19 cellular contexts compared by ENCODE assay signal in the genomic region with DNA sequence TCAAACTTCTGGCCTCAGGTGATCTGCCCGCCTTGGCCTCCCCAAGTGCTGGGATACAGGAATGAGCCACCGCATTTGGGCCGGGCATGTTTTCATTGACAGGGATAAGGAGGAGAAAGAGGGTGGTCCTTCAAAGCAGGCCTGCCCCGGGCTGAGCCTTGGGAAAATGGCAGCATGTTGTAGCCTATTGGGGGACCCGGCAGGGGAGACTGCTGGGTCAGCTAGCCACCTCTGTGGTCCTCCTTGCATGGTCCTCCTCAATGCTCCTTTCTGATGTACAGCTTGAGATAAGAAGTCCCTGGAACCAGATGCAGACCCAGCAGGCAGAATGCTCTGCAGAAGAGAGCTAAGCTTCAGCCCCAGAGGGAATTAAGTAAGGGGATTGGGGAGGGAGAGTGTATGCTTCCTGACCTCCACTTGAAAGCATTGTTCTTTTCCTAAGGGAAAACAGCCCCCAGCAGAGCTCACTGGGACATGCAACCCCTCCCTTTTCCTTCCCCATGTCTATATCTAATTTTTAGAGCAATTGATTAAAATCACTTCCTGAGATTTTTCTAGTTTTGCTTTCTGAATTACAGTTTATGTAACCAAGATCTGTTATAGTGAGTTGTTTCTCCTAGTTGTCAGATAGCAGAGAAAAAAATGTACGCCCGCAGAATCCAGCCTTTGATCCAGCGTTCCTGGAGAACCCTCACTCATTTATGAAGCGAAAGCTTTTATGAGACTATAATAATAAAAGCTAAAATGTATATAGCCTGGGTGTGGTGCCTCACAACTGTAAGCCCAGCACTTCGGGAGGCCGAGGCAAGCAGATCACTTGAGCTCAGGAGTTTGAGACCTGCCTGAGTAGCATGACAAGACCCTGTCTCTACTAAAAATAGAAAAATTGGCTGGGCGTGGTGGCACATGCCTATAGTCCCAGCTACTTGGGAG. TPM values are rescaled to one million over a fixed set of nuclear protein-coding genes. Genes with fewer than 3 reads are reported as not detected.
DNase-seq lines count a peak whose midpoint lies in the region; ATAC-seq and TF ChIP-seq lines count a peak whose summit lies in the region.
"Had no signal": no experiment of that assay in that cellular context is flagged by ENCODE, and none has a peak within 500 bp of the region (broad histone marks: within the 10 kb centered on the region; RNA-seq: fewer than 3 reads in every experiment).

No MANE protein-coding gene starts in this region.

- in situ Hi-C loops in mammary epithelial cell (cut with MboI; ENCODE audit: low sequenced_read_pairs in 2 of 2): no loop called here

- H3K27me3 ChIP-seq in mammary epithelial cell (ENCODE audit: insufficient read depth, low read length) (no peaks in the 10 kb centered on the region), endodermal cell (ENCODE audit: control insufficient read depth, insufficient read depth, low read length, poor library complexity, severe bottlenecking) (no peaks in the 10 kb centered on the region), neural progenitor cell (no peaks in the 10 kb centered on the region), upper lobe of right lung (no peaks in the 10 kb centered on the region)

- H3K9ac ChIP-seq in mammary epithelial cell (ENCODE audit: insufficient read depth, low read length) (no peak overlapping the region), endodermal cell (ENCODE audit: extremely low read depth, low read length, poor library complexity, severe bottlenecking) (no peak overlapping the region), neural progenitor cell (no peak overlapping the region)

- H3K9me3 Mint-ChIP-seq in MCF 10A (ENCODE audit: unreplicated experiment): no peaks in the 10 kb centered on the region
- no peaks in the 10 kb centered on the region for H3K9me3 Mint-ChIP-seq in endodermal cell
- H3K9me3 Mint-ChIP-seq in neural progenitor cell: no peaks in the 10 kb centered on the region
- H3K9me3 Mint-ChIP-seq: activated CD4-positive, alpha-beta T cell treated with anti-CD3 and anti-CD28 coated beads, Interleukin-2, amount 10 ng/mL, durations not matched to agents 24 days and 14 days; activated naive CD8-positive, alpha-beta T cell treated with anti-CD3 and anti-CD28 coated beads, Interleukin-2, amount 10 ng/mL, durations not matched to agents 7 days and 5 days; activated T-cell treated with anti-CD3 and anti-CD28 coated beads, Interleukin-2, amount 50 U/mL, for 4 hours; CD4-positive, alpha-beta T cell; memory B cell had no signal

- BruUV-seq in MCF 10A (replicated peaks; lab: Mats Ljungman, UMichigan) (no TSS peak), mammary epithelial cell (replicated peaks; lab: Mats Ljungman, UMichigan) (no TSS peak)

- H3K27me3 Mint-ChIP-seq in MCF 10A (ENCODE audit: insufficient read depth, unreplicated experiment) (no peaks in the 10 kb centered on the region), endodermal cell (ENCODE audit: insufficient read depth) (no peaks in the 10 kb centered on the region), neural progenitor cell (ENCODE audit: insufficient read depth, low read depth) (no peaks in the 10 kb centered on the region)
- H3K27me3 Mint-ChIP-seq: CD4-positive, alpha-beta T cell had no signal

- H3K36me3 Mint-ChIP-seq in MCF 10A (ENCODE audit: insufficient read depth, unreplicated experiment) (peaks cover 2% of the 10 kb centered on the region), endodermal cell (ENCODE audit: low read depth) (peaks cover 2% of the 10 kb centered on the region), neural progenitor cell (peaks cover 3% of the 10 kb centered on the region)
- H3K36me3 Mint-ChIP-seq: activated naive CD8-positive, alpha-beta T cell treated with anti-CD3 and anti-CD28 coated beads, Interleukin-2, amount 10 ng/mL, durations not matched to agents 7 days and 5 days; memory B cell had no signal

- 70% methylated on average over 9 of the region's 12 CpGs for WGBS in mammary epithelial cell (ENCODE audit: low coverage, missing lambda C conversion rate)
- WGBS in endodermal cell (ENCODE audit: insufficient coverage in 1 of 2, insufficient read length in 1 of 2), 2 experiments: 91% methylated on average over 12 of the region's 12 CpGs; no CpG with 5 or more reads in 1 of the 2 experiments

- TF ChIP-seq POLR2A in erythroblast (IDR thresholded peaks at IDR 0.05; ENCODE audit: low read length): no peak

- no peak overlapping the region for H2AFZ ChIP-seq in mammary epithelial cell (ENCODE audit: low read depth, low read length)
- H2AFZ ChIP-seq in neural progenitor cell (replicated peaks): no peak overlapping the region

- H3K79me2 ChIP-seq in mammary epithelial cell (ENCODE audit: insufficient read depth, low read length) (peaks cover 85% of the 10 kb centered on the region), neural progenitor cell (ENCODE audit: low read depth) (no peaks in the 10 kb centered on the region)

- DNase-seq in MCF 10A (ENCODE audit: unreplicated experiment) (no peak), mammary epithelial cell (no peak), endodermal cell (no peak), neural progenitor cell (ENCODE audit: low spot score) (peak; percentile 16), upper lobe of right lung (no peak), DMS114 treated with DMSO at 0.1 percent for 48 hours (lab: John Stamatoyannopoulos, UW; ENCODE audit: unreplicated experiment) (no peak), erythroblast (lab: John Stamatoyannopoulos, UW) (no peak)
- DNase-seq: 8988T; activated CD4-positive, alpha-beta T cell treated with anti-CD3 and anti-CD28 coated beads, Interleukin-2, amount 10 ng/mL, durations not matched to agents 24 days and 14 days; activated naive CD8-positive, alpha-beta T cell treated with anti-CD3 and anti-CD28 coated beads, Interleukin-2, amount 10 ng/mL, durations not matched to agents 7 days and 5 days; activated T-cell treated with anti-CD3 and anti-CD28 coated beads, Interleukin-2, amount 50 U/mL, for 4 hours; CD4-positive, alpha-beta T cell; NCI-H1694 treated with DMSO at 0.1 percent for 48 hours; NCI-H526; stimulated activated CD4-positive, alpha-beta T cell treated with anti-CD3 and anti-CD28 coated beads, Interleukin-12 subunit alpha, Interleukin-12 subunit beta, amount 100 ng/mL, for 4 hours had no signal

- H3K4me1 ChIP-seq in mammary epithelial cell (ENCODE audit: insufficient read depth, low read length): peaks cover 67% of the 10 kb centered on the region
- no peaks in the 10 kb centered on the region for H3K4me1 ChIP-seq in endodermal cell (ENCODE audit: control insufficient read depth, insufficient read depth, low read length)
- H3K4me1 ChIP-seq in neural progenitor cell: peaks cover 6% of the 10 kb centered on the region
- peaks cover 31% of the 10 kb centered on the region for H3K4me1 ChIP-seq in upper lobe of right lung

- no peaks in the 10 kb centered on the region for H3F3A ChIP-seq in neural progenitor cell (ENCODE audit: low read depth)

- POLR2A ChIA-PET in MCF 10A (lab: Yijun Ruan, JAX): interaction anchor here (0.7 kb wide), 1 partner anchor 23 kb away, joined by 5 read pairs; no protein-coding TSS in a partner anchor

- TF ChIP-seq CTCF in MCF 10A (IDR thresholded peaks at IDR 0.05; ENCODE audit: unreplicated experiment) (no peak), mammary epithelial cell (conservative IDR thresholded peaks at IDR 0.05 in 1 of 2, IDR thresholded peaks at IDR 0.05 in 1 of 2; ENCODE audit: extremely low read depth in 1 of 2, insufficient read depth in 1 of 2, low read depth in 1 of 2, low read length in 2 of 2) (no peak), endodermal cell (conservative IDR thresholded peaks at IDR 0.05) (no peak), neural progenitor cell (IDR thresholded peaks at IDR 0.05) (no peak), upper lobe of right lung (IDR thresholded peaks at IDR 0.05) (no peak)

- H3K27ac Mint-ChIP-seq in MCF 10A (ENCODE audit: low read depth, unreplicated experiment): peak overlapping the region; percentile 75
- peak overlapping the region; percentile 64 for H3K27ac Mint-ChIP-seq in endodermal cell
- no peak overlapping the region for H3K27ac Mint-ChIP-seq in neural progenitor cell
- H3K27ac Mint-ChIP-seq: activated CD4-positive, alpha-beta T cell treated with anti-CD3 and anti-CD28 coated beads, Interleukin-2, amount 10 ng/mL, durations not matched to agents 24 days and 14 days; activated naive CD8-positive, alpha-beta T cell treated with anti-CD3 and anti-CD28 coated beads, Interleukin-2, amount 10 ng/mL, durations not matched to agents 7 days and 5 days; CD4-positive, alpha-beta T cell; memory B cell had no signal

- H3K4me1 Mint-ChIP-seq in MCF 10A (ENCODE audit: insufficient read depth, unreplicated experiment): peaks cover 56% of the 10 kb centered on the region
- H3K4me1 Mint-ChIP-seq in endodermal cell: peaks cover 26% of the 10 kb centered on the region
- peaks cover 37% of the 10 kb centered on the region for H3K4me1 Mint-ChIP-seq in neural progenitor cell
- H3K4me1 Mint-ChIP-seq: memory B cell had no signal

- ATAC-seq in upper lobe of right lung (no peak), GM21515 (IDR thresholded peaks at IDR 0.05; ENCODE audit: unreplicated experiment) (no peak)
- ATAC-seq: activated T-cell treated with anti-CD3 and anti-CD28 coated beads, Interleukin-2, amount 50 U/mL, for 4 hours; esophagus mucosa had no signal

- H3K36me3 ChIP-seq in mammary epithelial cell (ENCODE audit: insufficient read depth, low read length) (no peaks in the 10 kb centered on the region), endodermal cell (ENCODE audit: control insufficient read depth, insufficient read depth, low read length) (no peaks in the 10 kb centered on the region), neural progenitor cell (no peaks in the 10 kb centered on the region), upper lobe of right lung (no peaks in the 10 kb centered on the region)
- H3K36me3 ChIP-seq: thoracic aorta had no signal

- H4K20me1 ChIP-seq in mammary epithelial cell (ENCODE audit: insufficient read depth, low read length) (no peaks in the 10 kb centered on the region), neural progenitor cell (ENCODE audit: low read depth) (no peaks in the 10 kb centered on the region)

- H3K4me3 ChIP-seq in mammary epithelial cell (replicated peaks in 1 of 3; ENCODE audit: insufficient read depth in 1 of 3, low read depth in 2 of 3, low read length in 3 of 3) (no peak overlapping the region), endodermal cell (ENCODE audit: low read length) (no peak overlapping the region), neural progenitor cell (no peak overlapping the region), upper lobe of right lung (no peak overlapping the region)
- H3K4me3 ChIP-seq: thoracic aorta had no signal

- H3K9me3 ChIP-seq in mammary epithelial cell (replicated peaks; ENCODE audit: insufficient read depth, low read length): no peaks in the 10 kb centered on the region
- no peaks in the 10 kb centered on the region for H3K9me3 ChIP-seq in endodermal cell (ENCODE audit: control insufficient read depth, low read length)
- no peaks in the 10 kb centered on the region for H3K9me3 ChIP-seq in neural progenitor cell (ENCODE audit: low read depth)
- no peaks in the 10 kb centered on the region for H3K9me3 ChIP-seq in upper lobe of right lung
- H3K9me3 ChIP-seq: thoracic aorta had no signal

- dilution Hi-C loops in mammary epithelial cell (cut with HindIII; ENCODE audit: low sequenced_read_pairs): no loop called here

- CTCF ChIA-PET in MCF 10A (lab: Yijun Ruan, JAX): interaction anchor here (0.5 to 1.1 kb wide), 7 partner anchors 38 to 822 kb away, joined by 3 to 5 read pairs (median 3); no protein-coding TSS in a partner anchor
- CTCF ChIA-PET in mammary epithelial cell (lab: Charles Lee; ENCODE audit: low non-redundant PET): no interaction called here

- intact Hi-C loops in MCF 10A (cut with micrococcal nuclease): no loop called here
- intact Hi-C loops in mammary epithelial cell (cut with micrococcal nuclease): no loop called here
- intact Hi-C loops in upper lobe of right lung (cut with DNase I): no loop called here

- H3K4me3 Mint-ChIP-seq in MCF 10A (ENCODE audit: unreplicated experiment) (no peak overlapping the region), endodermal cell (no peak overlapping the region), neural progenitor cell (no peak overlapping the region)
- H3K4me3 Mint-ChIP-seq: activated CD4-positive, alpha-beta T cell treated with anti-CD3 and anti-CD28 coated beads, Interleukin-2, amount 10 ng/mL, durations not matched to agents 24 days and 14 days; activated naive CD8-positive, alpha-beta T cell treated with anti-CD3 and anti-CD28 coated beads, Interleukin-2, amount 10 ng/mL, durations not matched to agents 7 days and 5 days; activated T-cell treated with anti-CD3 and anti-CD28 coated beads, Interleukin-2, amount 50 U/mL, for 4 hours; CD4-positive, alpha-beta T cell; memory B cell had no signal

- no peak overlapping the region for H3K27ac ChIP-seq in mammary epithelial cell (ENCODE audit: insufficient read depth, low read depth, low read length)
- no peak overlapping the region for H3K27ac ChIP-seq in endodermal cell (ENCODE audit: low read depth, low read length)
- H3K27ac ChIP-seq in neural progenitor cell: no peak overlapping the region
- peak overlapping the region; percentile 42 for H3K27ac ChIP-seq in upper lobe of right lung

- H3K4me2 ChIP-seq in mammary epithelial cell (ENCODE audit: insufficient read depth, low read depth, low read length) (no peak overlapping the region), neural progenitor cell (no peak overlapping the region)

RNA-seq across cellular contexts. Expression of a gene that starts 48.7 kb away (rescaled TPM):
- total RNA-seq in MCF 10A (2022) (not detected in 2 replicates), mammary epithelial cell (1 to 10 TPM; 1.8 to 3.0 TPM), endodermal cell (10 to 100 TPM; 16.0 to 21.3 TPM), neural progenitor cell (ENCODE audit: low replicate concordance) (4.9 and 5.6 TPM in 2 replicates), upper lobe of right lung (8.9 TPM)
- 1.8 TPM for polyA plus RNA-seq in mammary epithelial cell
- polyA minus RNA-seq in mammary epithelial cell: 1.1 TPM
- 4.4 TPM for polyA plus RNA-seq in endodermal cell (2013, experiment 1 of 2)
- 3.5 TPM for polyA plus RNA-seq in endodermal cell (2013, experiment 2 of 2)
